Comparison of ENCODE assay signal across 27 cellular contexts in genomic region chr12:95349291-95349690, GRCh38.
"Had no signal": no experiment of that assay in that cellular context is flagged by ENCODE, and none has a peak within 500 bp of the region (broad histone marks: within the 10 kb centered on the region; RNA-seq: fewer than 3 reads in every experiment).

No MANE protein-coding gene starts in this region.

- H3K4me3 Mint-ChIP-seq: activated B cell treated with CpG ODN at 0.5 μM for 24 hours; activated CD4-positive, alpha-beta T cell treated with anti-CD3 and anti-CD28 coated beads, Interleukin-2, amount 10 ng/mL, durations not matched to agents 24 days and 14 days; activated CD8-positive, alpha-beta memory T cell treated with anti-CD3 and anti-CD28 coated beads, Interleukin-2, amount 10 ng/mL, durations not matched to agents 7 days and 5 days; activated naive CD8-positive, alpha-beta T cell treated with anti-CD3 and anti-CD28 coated beads, Interleukin-2, amount 50 U/mL, for 24 hours; activated T-cell treated with anti-CD3 and anti-CD28 coated beads, Interleukin-2, amount 50 U/mL, for 4 hours; brain; T-cell had no signal

- DNase-seq: activated B cell treated with CpG ODN at 0.5 μM for 24 hours; activated CD4-positive, alpha-beta T cell treated with anti-CD3 and anti-CD28 coated beads for 1 hour; activated CD4-positive, alpha-beta T cell treated with anti-CD3 and anti-CD28 coated beads, Interleukin-2, amount 10 ng/mL, durations not matched to agents 24 days and 14 days; activated CD4-positive, alpha-beta T cell treated with anti-CD3 and anti-CD28 coated beads, Interleukin-2, amount 50 U/mL, for 48 hours; activated CD8-positive, alpha-beta memory T cell treated with anti-CD3 and anti-CD28 coated beads, Interleukin-2, amount 10 ng/mL, durations not matched to agents 7 days and 5 days; activated effector memory CD4-positive, alpha-beta T cell treated with anti-CD3 and anti-CD28 coated beads, Interleukin-2, amount 50 U/mL, for 16 hours; activated naive CD4-positive, alpha-beta T cell treated with Interleukin-2 at 50 U/mL for 16 hours; activated naive CD8-positive, alpha-beta T cell treated with anti-CD3 and anti-CD28 coated beads, Interleukin-2, amount 50 U/mL, for 24 hours; activated T-cell treated with anti-CD3 and anti-CD28 coated beads, Interleukin-2, amount 50 U/mL, for 4 hours; amygdala; MG63; MV-4-11; NCI-H1105; NCI-H1436; NCI-H1694 treated with DMSO at 0.1 percent for 48 hours; NCI-H2081; NCI-H446; NCI-H524; T-cell; T-helper 2 cell; T1000 had no signal

- H3K27me3 ChIP-seq: MG63 had no signal

- H3K27me3 Mint-ChIP-seq: T-cell had no signal

- H3K27ac ChIP-seq: SK-N-MC had no signal

- H3K4me3 ChIP-seq: MG63, SK-N-MC had no signal

- ATAC-seq: activated CD8-positive, alpha-beta memory T cell treated with anti-CD3 and anti-CD28 coated beads, Interleukin-2, amount 10 ng/mL, durations not matched to agents 7 days and 5 days; activated naive CD4-positive, alpha-beta T cell treated with anti-CD3 and anti-CD28 coated beads, Interleukin-2, amount 50 U/mL, for 72 hours; activated naive CD8-positive, alpha-beta T cell treated with anti-CD3 and anti-CD28 coated beads, Interleukin-2, amount 50 U/mL, for 24 hours; activated T-cell treated with anti-CD3 and anti-CD28 coated beads, Interleukin-2, amount 50 U/mL, for 4 hours; T-cell had no signal

- H3K36me3 Mint-ChIP-seq: activated CD8-positive, alpha-beta memory T cell treated with anti-CD3 and anti-CD28 coated beads, Interleukin-2, amount 10 ng/mL, durations not matched to agents 7 days and 5 days; activated naive CD4-positive, alpha-beta T cell treated with anti-CD3 and anti-CD28 coated beads, Interleukin-2, amount 50 U/mL, for 72 hours; brain; T-cell had no signal

- H3K9me3 Mint-ChIP-seq: activated B cell treated with CpG ODN at 0.5 μM for 24 hours; activated CD4-positive, alpha-beta T cell treated with anti-CD3 and anti-CD28 coated beads, Interleukin-2, amount 10 ng/mL, durations not matched to agents 24 days and 14 days; activated naive CD4-positive, alpha-beta T cell treated with anti-CD3 and anti-CD28 coated beads, Interleukin-2, amount 50 U/mL, for 72 hours; activated naive CD8-positive, alpha-beta T cell treated with anti-CD3 and anti-CD28 coated beads, Interleukin-2, amount 50 U/mL, for 24 hours; activated T-cell treated with anti-CD3 and anti-CD28 coated beads, Interleukin-2, amount 50 U/mL, for 4 hours; T-cell had no signal

- H3K36me3 ChIP-seq: MG63 had no signal

- H3K4me1 Mint-ChIP-seq: activated CD4-positive, alpha-beta T cell treated with anti-CD3 and anti-CD28 coated beads, Interleukin-2, amount 10 ng/mL, durations not matched to agents 24 days and 14 days; activated CD8-positive, alpha-beta memory T cell treated with anti-CD3 and anti-CD28 coated beads, Interleukin-2, amount 10 ng/mL, durations not matched to agents 7 days and 5 days; activated naive CD8-positive, alpha-beta T cell treated with anti-CD3 and anti-CD28 coated beads, Interleukin-2, amount 50 U/mL, for 24 hours; brain; T-cell had no signal

- FAIRE-seq: astrocyte, colon, TTC549 had no signal

- H3K27ac Mint-ChIP-seq: activated B cell treated with CpG ODN at 0.5 μM for 24 hours; activated CD4-positive, alpha-beta T cell treated with anti-CD3 and anti-CD28 coated beads, Interleukin-2, amount 10 ng/mL, durations not matched to agents 24 days and 14 days; activated CD8-positive, alpha-beta memory T cell treated with anti-CD3 and anti-CD28 coated beads, Interleukin-2, amount 10 ng/mL, durations not matched to agents 7 days and 5 days; activated naive CD4-positive, alpha-beta T cell treated with anti-CD3 and anti-CD28 coated beads, Interleukin-2, amount 50 U/mL, for 72 hours; activated naive CD8-positive, alpha-beta T cell treated with anti-CD3 and anti-CD28 coated beads, Interleukin-2, amount 50 U/mL, for 24 hours; brain; T-cell had no signal

- H3K9me3 ChIP-seq: MG63 had no signal
